Comparison of ENCODE assay signal across 34 cellular contexts in genomic region chr16:63650550-63650949, GRCh38.
"Had no signal": no experiment of that assay in that cellular context is flagged by ENCODE, and none has a peak within 500 bp of the region (broad histone marks: within the 10 kb centered on the region; RNA-seq: fewer than 3 reads in every experiment).

No MANE protein-coding gene starts in this region.

- DNase-seq: Karpas-422, Kasumi-1, MG63, MM.1S, MV-4-11, NCI-H1048, NCI-H1092, NCI-H1092 treated with DMSO at 0.1 percent for 48 hours, NCI-H1105, NCI-H1105 treated with DMSO at 0.1 percent for 48 hours, NCI-H1417, NCI-H1417 treated with DMSO at 0.1 percent for 48 hours, NCI-H1436, NCI-H1436 treated with DMSO at 0.1 percent for 48 hours, NCI-H146, NCI-H1694, NCI-H1694 treated with DMSO at 0.1 percent for 48 hours, NCI-H187, NCI-H187 treated with DMSO at 0.1 percent for 48 hours, NCI-H1930, NCI-H2029, NCI-H2029 treated with DMSO at 0.1 percent for 48 hours, NCI-H2081, NCI-H2081 treated with DMSO at 0.1 percent for 48 hours, NCI-H2107, NCI-H2171, NCI-H2171 treated with DMSO at 0.1 percent for 48 hours, NCI-H2227 treated with DMSO at 0.1 percent for 48 hours, NCI-H226, NCI-H345, NCI-H446, NCI-H446 treated with DMSO at 0.1 percent for 48 hours, NCI-H510A, NCI-H510A treated with DMSO at 0.1 percent for 48 hours had no signal
